ENCODE assay signal across 8 cellular contexts in the genomic region with DNA sequence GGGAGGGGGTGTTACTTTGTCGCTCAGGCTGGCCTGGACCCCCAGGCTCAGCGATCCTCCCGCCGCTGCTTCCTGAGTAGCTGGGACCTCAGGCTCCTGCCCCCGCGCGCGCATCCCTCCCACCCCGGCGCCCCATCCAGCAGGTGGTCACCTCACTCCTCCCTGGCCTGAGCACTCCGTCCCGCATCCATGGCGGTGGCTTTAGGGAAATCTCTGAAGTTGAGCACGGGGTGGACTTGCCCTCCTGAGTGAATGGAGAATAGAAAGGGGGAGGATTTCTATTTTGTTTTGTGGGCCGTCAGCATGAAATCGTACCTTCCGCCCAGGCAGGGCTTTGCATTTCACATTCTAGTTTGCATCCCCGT. TPM values are rescaled to one million over a fixed set of nuclear protein-coding genes. Genes with fewer than 3 reads are reported as not detected.
DNase-seq lines count a peak whose midpoint lies in the region; ATAC-seq and TF ChIP-seq lines count a peak whose summit lies in the region.

No MANE protein-coding gene starts in this region.

- H3K4me1 Mint-ChIP-seq in activated CD4-positive, alpha-beta T cell treated with anti-CD3 and anti-CD28 coated beads, Interleukin-2, amount 10 ng/mL, durations not matched to agents 24 days and 14 days = peaks cover 16% of the 10 kb centered on the region
- H3K4me1 Mint-ChIP-seq in IgD-negative memory B cell (peaks cover 18 to 20% (median 20%) of the 10 kb centered on the region in 3 donors), Calu3 (ENCODE audit: low read depth, unreplicated experiment) (no peaks in the 10 kb centered on the region)

- H3K27me3 Mint-ChIP-seq in activated CD4-positive, alpha-beta T cell treated with anti-CD3 and anti-CD28 coated beads, Interleukin-2, amount 10 ng/mL, durations not matched to agents 24 days and 14 days = peaks cover 2% of the 10 kb centered on the region
- peaks cover 8% of the 10 kb centered on the region for H3K27me3 Mint-ChIP-seq in IgD-negative memory B cell
- H3K27me3 Mint-ChIP-seq in Calu3 (ENCODE audit: unreplicated experiment) = no peaks in the 10 kb centered on the region

- peaks cover 17% of the 10 kb centered on the region for H3K9me3 Mint-ChIP-seq in activated CD4-positive, alpha-beta T cell treated with anti-CD3 and anti-CD28 coated beads, Interleukin-2, amount 10 ng/mL, durations not matched to agents 24 days and 14 days
- H3K9me3 Mint-ChIP-seq in IgD-negative memory B cell (peaks cover 6 to 20% (median 6%) of the 10 kb centered on the region in 3 donors), Calu3 (ENCODE audit: low read depth, unreplicated experiment) (peaks cover 29% of the 10 kb centered on the region)

- H3K27ac Mint-ChIP-seq in activated CD4-positive, alpha-beta T cell treated with anti-CD3 and anti-CD28 coated beads, Interleukin-2, amount 10 ng/mL, durations not matched to agents 24 days and 14 days = no peak overlapping the region
- H3K27ac Mint-ChIP-seq in IgD-negative memory B cell = peak overlapping the region; percentile 46 to 93 (median 89)
- no peak overlapping the region for H3K27ac Mint-ChIP-seq in Calu3 (ENCODE audit: unreplicated experiment)

- H3K4me3 ChIP-seq in choroid plexus epithelial cell (ENCODE audit: low read depth, low read length) = peak overlapping the region; percentile 80
- H3K4me3 ChIP-seq in mononuclear cell (ENCODE audit: low read length) = peak overlapping the region; percentile 66
- peak overlapping the region; percentile 67 to 82 for H3K4me3 ChIP-seq in aorta (ENCODE audit: low read length in 2 of 2)

- CTCF ChIA-PET in Calu3 (lab: Charles Lee) = no interaction called here

- no TSS peak for BruUV-seq in Calu3 (replicated peaks; lab: Mats Ljungman, UMichigan)

- H3K27me3 ChIP-seq in mononuclear cell (ENCODE audit: insufficient read depth, low read length) (peaks cover 8% of the 10 kb centered on the region), aorta (ENCODE audit: control insufficient read depth in 1 of 2, insufficient read depth in 2 of 2, low read length in 1 of 2) (no peaks in the 10 kb centered on the region)

- TF ChIP-seq CTCF in choroid plexus epithelial cell (conservative IDR thresholded peaks at IDR 0.05; ENCODE audit: low read depth, low read length) = no peak
- no peak for TF ChIP-seq CTCF in Calu3 (IDR thresholded peaks at IDR 0.05; ENCODE audit: unreplicated experiment)

- H3K27ac ChIP-seq in aorta (ENCODE audit: low read depth in 1 of 2, low read length in 2 of 2) = no peak overlapping the region

- DNase-seq in activated CD4-positive, alpha-beta T cell treated with anti-CD3 and anti-CD28 coated beads, Interleukin-2, amount 10 ng/mL, durations not matched to agents 24 days and 14 days = no peak
- no peak for DNase-seq in activated CD4-positive, alpha-beta T cell treated with anti-CD3 and anti-CD28 coated beads, Interleukin-2, amount 50 U/mL, for 4 hours
- DNase-seq in choroid plexus epithelial cell (ENCODE audit: low read depth) = no peak
- peak in 1 of 2 donors; percentile 47 for DNase-seq in aorta
- DNase-seq in Calu3 = no peak
- no peak for DNase-seq in NCI-H2171 (lab: John Stamatoyannopoulos, UW)

- peak overlapping the region; percentile 92 for H3K4me3 Mint-ChIP-seq in activated CD4-positive, alpha-beta T cell treated with anti-CD3 and anti-CD28 coated beads, Interleukin-2, amount 10 ng/mL, durations not matched to agents 24 days and 14 days
- peak overlapping the region; percentile 91 to 99 (median 98) for H3K4me3 Mint-ChIP-seq in IgD-negative memory B cell
- H3K4me3 Mint-ChIP-seq in Calu3 (ENCODE audit: low read depth, unreplicated experiment) = no peak overlapping the region

- intact Hi-C loops in activated CD4-positive, alpha-beta T cell treated with anti-CD3 and anti-CD28 coated beads, Interleukin-2, amount 10 ng/mL, durations not matched to agents 24 days and 14 days (cut with micrococcal nuclease) = loop anchor here (1.0 to 2.0 kb wide), 2 partner anchors 36 to 272 kb away; a partner anchor contains a TSS
- intact Hi-C loops in aorta (cut with DNase I) = loop anchor here in 1 of 2 donors (5.0 kb wide), 2 partner anchors 35 to 270 kb away; a partner anchor contains a TSS
- intact Hi-C loops in Calu3 (cut with micrococcal nuclease; ENCODE audit: unreplicated experiment) = no loop called here

- WGBS in aorta, 2 donors = 1% methylated on average over 16 to 18 of the region's 18 CpGs

- peaks cover 29% of the 10 kb centered on the region for H3K36me3 Mint-ChIP-seq in activated CD4-positive, alpha-beta T cell treated with anti-CD3 and anti-CD28 coated beads, Interleukin-2, amount 10 ng/mL, durations not matched to agents 24 days and 14 days (ENCODE audit: low read depth)
- peaks cover 5% of the 10 kb centered on the region for H3K36me3 Mint-ChIP-seq in IgD-negative memory B cell
- H3K36me3 Mint-ChIP-seq in Calu3 (ENCODE audit: insufficient read depth, unreplicated experiment) = no peaks in the 10 kb centered on the region

- H3K36me3 ChIP-seq in aorta (ENCODE audit: control insufficient read depth in 1 of 2, insufficient read depth in 2 of 2, low read length in 1 of 2) = no peaks in the 10 kb centered on the region

- peak; percentile 49 for ATAC-seq in aorta (ENCODE audit: low FRiP score)

- H3K9me3 ChIP-seq in mononuclear cell (ENCODE audit: low read depth, low read length) = no peaks in the 10 kb centered on the region
- H3K9me3 ChIP-seq in aorta (ENCODE audit: control insufficient read depth, low read length) = no peaks in the 10 kb centered on the region

- H3K4me1 ChIP-seq in mononuclear cell (ENCODE audit: insufficient read depth, low read length) (peaks cover 14% of the 10 kb centered on the region), aorta (ENCODE audit: control insufficient read depth in 1 of 2, insufficient read depth in 2 of 2, low read length in 2 of 2) (no peaks in the 10 kb centered on the region)

RNA-seq across cellular contexts. Expression of a gene that starts 0.4 kb away (rescaled TPM):
- 4.3 and 5.2 TPM in 2 replicates for total RNA-seq in activated CD4-positive, alpha-beta T cell treated with anti-CD3 and anti-CD28 coated beads, Interleukin-2, amount 10 ng/mL, durations not matched to agents 24 days and 14 days
- polyA plus RNA-seq in IgD-negative memory B cell (7.2 TPM), aorta (1 to 10 TPM in 1 of 2 donors, under 1 TPM in 1; 0.69 to 2.3 TPM)
- total RNA-seq in mononuclear cell (4.4 TPM), aorta (1 to 10 TPM; 3.0 to 4.0 TPM), Calu3 (2022) (not detected in 2 replicates)

RNA-seq across cellular contexts. Expression of a gene that starts 35.3 kb away (rescaled TPM):
- 9.8 and 11.6 TPM in 2 replicates for total RNA-seq in activated CD4-positive, alpha-beta T cell treated with anti-CD3 and anti-CD28 coated beads, Interleukin-2, amount 10 ng/mL, durations not matched to agents 24 days and 14 days
- 10.3 TPM for polyA plus RNA-seq in IgD-negative memory B cell
- total RNA-seq in mononuclear cell = 8.1 TPM
- 10 to 100 TPM in 1 of 2 donors, 1 to 10 TPM in 1; 9.5 to 10.2 TPM for total RNA-seq in aorta
- 1 to 10 TPM; 4.5 to 8.0 TPM for polyA plus RNA-seq in aorta
- total RNA-seq in Calu3 (2022) = 10.6 and 11.4 TPM in 2 replicates

Comparison
In these comparisons a context has a peak if more than half of its experiments do, and no peak if none do; other contexts are left out.
1. H3K27ac Mint-ChIP-seq: peak in IgD-negative memory B cell (3 of 3); none in activated CD4-positive, alpha-beta T cell treated with anti-CD3 and anti-CD28 coated beads, Interleukin-2, amount 10 ng/mL, durations not matched to agents 24 days and 14 days (single experiment) and Calu3 (single experiment).
2. Peak in every context shown above with its lines, with median percentiles within 50 percentile points of each other: H3K4me3 ChIP-seq.